Comparison of ENCODE assay signal across 1 cellular context in genomic region chr13:21595546-21595822, GRCh38.
TF ChIP-seq lines count a peak whose summit lies in the region.

No MANE protein-coding gene starts in this region.

TF ChIP-seq in WTC11, 78 proteins besides CTCF, POLR2A, EP300 and RAD21 (continued from another document):
- TF ChIP-seq STAT6 (CRISPR knock-in tag; conservative IDR thresholded peaks at IDR 0.05; ENCODE audit: low read depth) = no peak
- TF ChIP-seq GRHL2 (CRISPR knock-in tag; IDR thresholded peaks at IDR 0.05; ENCODE audit: insufficient replicate concordance, severe bottlenecking) = no peak
- no peak for TF ChIP-seq RORB (CRISPR knock-in tag; IDR thresholded peaks at IDR 0.05)
- no peak for TF ChIP-seq ZBTB43 (CRISPR knock-in tag; IDR thresholded peaks at IDR 0.05)
- no peak for TF ChIP-seq HMGXB4 (CRISPR knock-in tag; IDR thresholded peaks at IDR 0.05)
TF ChIP-seq in WTC11: peak in this region for 0.
